17 cellular contexts compared by ENCODE assay signal in the genomic region with DNA sequence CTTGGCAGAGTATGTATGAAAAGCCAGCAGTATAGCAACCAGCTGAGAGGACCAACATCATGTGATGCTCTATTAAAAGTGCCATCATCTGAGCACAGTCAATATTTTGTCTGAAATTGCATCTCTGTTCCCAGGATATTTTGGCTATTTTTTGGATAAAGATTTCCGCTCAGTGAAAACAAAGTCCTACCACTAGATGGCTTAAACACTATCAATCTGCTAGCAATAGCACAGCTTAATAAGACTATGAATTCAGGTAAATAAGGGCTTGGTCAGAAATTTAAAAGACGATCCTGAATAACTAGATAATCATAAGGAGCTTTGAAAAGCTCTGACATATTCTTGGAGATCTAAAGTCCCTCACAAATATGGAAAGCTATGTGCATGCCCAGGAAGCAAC.
DNase-seq lines count a peak whose midpoint lies in the region; ATAC-seq and TF ChIP-seq lines count a peak whose summit lies in the region.
"Had no signal": no experiment of that assay in that cellular context is flagged by ENCODE, and none has a peak within 500 bp of the region (broad histone marks: within the 10 kb centered on the region; RNA-seq: fewer than 3 reads in every experiment).

No MANE protein-coding gene starts in this region.

- in situ Hi-C loops in SK-MEL-5 (cut with HindIII; ENCODE audit: low pct_unique_long_range_greater_than_20kb, low sequenced_read_pairs) = no loop called here

- H3K4me3 ChIP-seq in DND-41 (ENCODE audit: low read depth in 1 of 2, low read length in 2 of 2) = no peak overlapping the region
- H3K4me3 ChIP-seq in right lobe of liver = no peak overlapping the region
- H3K4me3 ChIP-seq: gastrocnemius medialis, left ventricle myocardium inferior, skin epidermis, thoracic aorta had no signal

- H3K36me3 ChIP-seq in DND-41 (ENCODE audit: insufficient read depth, low read length) (no peaks in the 10 kb centered on the region), right lobe of liver (no peaks in the 10 kb centered on the region)
- H3K36me3 ChIP-seq: gastrocnemius medialis, left ventricle myocardium inferior, thoracic aorta had no signal

- H3K27ac ChIP-seq in DND-41 (ENCODE audit: low read length) = no peak overlapping the region
- H3K27ac ChIP-seq in right lobe of liver = no peak overlapping the region
- H3K27ac ChIP-seq: gastrocnemius medialis, left ventricle myocardium inferior, skin epidermis, thoracic aorta had no signal

- H3K4me2 ChIP-seq in DND-41 (ENCODE audit: insufficient read depth, low read length) = no peak overlapping the region

- H3K4me1 ChIP-seq in DND-41 (ENCODE audit: insufficient read depth, low read length) = no peaks in the 10 kb centered on the region
- no peaks in the 10 kb centered on the region for H3K4me1 ChIP-seq in right lobe of liver
- H3K4me1 ChIP-seq: gastrocnemius medialis, left ventricle myocardium inferior had no signal

- no peak for TF ChIP-seq POLR2A in right lobe of liver (IDR thresholded peaks at IDR 0.05)
- TF ChIP-seq POLR2A in erythroblast (IDR thresholded peaks at IDR 0.05; ENCODE audit: low read length) = no peak

- H3K9ac ChIP-seq in DND-41 (ENCODE audit: low read depth, low read length) = no peak overlapping the region

- H3K27me3 ChIP-seq in DND-41 (ENCODE audit: insufficient read depth, low read length, poor library complexity) (no peaks in the 10 kb centered on the region), right lobe of liver (no peaks in the 10 kb centered on the region)
- H3K27me3 ChIP-seq: gastrocnemius medialis had no signal

- WGBS in right lobe of liver (ENCODE audit: insufficient coverage, low coverage, low lambda C conversion rate, missing lambda C conversion rate) = 49% methylated on average over 2 of the region's 2 CpGs

- H3K9me3 ChIP-seq in DND-41 (ENCODE audit: insufficient read depth, low read length, severe bottlenecking) (peaks cover 6% of the 10 kb centered on the region), right lobe of liver (no peaks in the 10 kb centered on the region)
- H3K9me3 ChIP-seq: gastrocnemius medialis, thoracic aorta had no signal

- intact Hi-C loops in right lobe of liver (cut with DNase I) = no loop called here

- H4K20me1 ChIP-seq in DND-41 (ENCODE audit: insufficient read depth, low read length) = no peaks in the 10 kb centered on the region

- no peak overlapping the region for H2AFZ ChIP-seq in DND-41 (ENCODE audit: low read depth, low read length)

- DNase-seq in DND-41 (no peak), HT-29 (ENCODE audit: low spot score) (peak; percentile 19), SK-MEL-5 (ENCODE audit: low read depth, low spot score) (peak; percentile 49), right lobe of liver (no peak), erythroblast (lab: John Stamatoyannopoulos, UW) (no peak), HuH-7.5 (ENCODE audit: low spot score) (no peak), pons (ENCODE audit: low spot score) (no peak)
- DNase-seq: activated CD4-positive, alpha-beta T cell treated with anti-CD3 and anti-CD28 coated beads, Interleukin-2, amount 50 U/mL, for 48 hours; activated T-cell treated with anti-CD3 and anti-CD28 coated beads, Interleukin-2, amount 50 U/mL, for 1 hour; gastrocnemius medialis; left ventricle myocardium inferior; NCI-H1930; NCI-H524 treated with DMSO at 0.1 percent for 48 hours; OCI-M1 had no signal

- no peaks in the 10 kb centered on the region for H3K79me2 ChIP-seq in DND-41 (ENCODE audit: insufficient read depth, low read length)

- no peak for ATAC-seq in DND-41 (ENCODE audit: insufficient read depth, low read depth)
- no peak for ATAC-seq in right lobe of liver
- no peak for ATAC-seq in HG02885 (IDR thresholded peaks at IDR 0.05; ENCODE audit: poor library complexity, unreplicated experiment)
- ATAC-seq: gastrocnemius medialis had no signal

- TF ChIP-seq CTCF in DND-41 (IDR thresholded peaks at IDR 0.05; ENCODE audit: borderline replicate concordance, extremely low read depth, low read length, poor library complexity, severe bottlenecking) = peak; percentile 30
- peak; percentile 13 to 28 (median 24) for TF ChIP-seq CTCF in right lobe of liver (IDR thresholded peaks at IDR 0.05)

Comparison
In these comparisons a context has a peak if more than half of its experiments do, and no peak if none do; other contexts are left out.
1. DNase-seq: peak in HT-29 (single experiment) and SK-MEL-5 (single experiment); none in DND-41 (single experiment), right lobe of liver (0 of 3), erythroblast (0 of 2), HuH-7.5 (single experiment) and pons (single experiment).